In genomic region chr20:38751360-38751976, GRCh38 we compare ENCODE assay signal across 8 cellular contexts. TPM values are rescaled to one million over a fixed set of nuclear protein-coding genes. Genes with fewer than 3 reads are reported as not detected.
DNase-seq lines count a peak whose midpoint lies in the region; ATAC-seq and TF ChIP-seq lines count a peak whose summit lies in the region.

No MANE protein-coding gene starts in this region.

- no peak for ATAC-seq in HCT116
- ATAC-seq in gastrocnemius medialis = no peak
- no peak for ATAC-seq in GM19328 (IDR thresholded peaks at IDR 0.05; ENCODE audit: unreplicated experiment)

- BruUV-seq in HCT116 (replicated peaks; lab: Mats Ljungman, UMichigan) = no TSS peak

- H4K20me1 ChIP-seq in HCT116 (ENCODE audit: insufficient read depth) = no peaks in the 10 kb centered on the region

- WGBS in esophagus muscularis mucosa = 54% methylated on average over 5 of the region's 5 CpGs

- intact Hi-C loops in HCT116 (cut with micrococcal nuclease) = loop anchor here (1.0 kb wide), 1 partner anchor 105 kb away; no protein-coding TSS in a partner anchor
- intact Hi-C loops in esophagus muscularis mucosa (cut with DNase I) = loop anchor here (2.0 kb wide), 1 partner anchor 105 kb away; no protein-coding TSS in a partner anchor
- intact Hi-C loops in gastrocnemius medialis (cut with DNase I; ENCODE audit: low total_unique reads) = loop anchor here (1.0 kb wide), 1 partner anchor 105 kb away; no protein-coding TSS in a partner anchor

- in situ Hi-C loops in gastrocnemius medialis (cut with MboI; ENCODE audit: low sequenced_read_pairs in 4 of 4) = loop anchor here in 1 of 4 donors (10.0 kb wide), 1 partner anchor 107 kb away; no protein-coding TSS in a partner anchor

- H3K27me3 ChIP-seq in HCT116 (ENCODE audit: insufficient read depth, low read length) (no peaks in the 10 kb centered on the region), Peyer's patch (no peaks in the 10 kb centered on the region), esophagus muscularis mucosa (no peaks in the 10 kb centered on the region), gastrocnemius medialis (no peaks in the 10 kb centered on the region)

- TF ChIP-seq RAD21 in HCT116 (IDR thresholded peaks at IDR 0.05; ENCODE audit: low read depth) = peak; percentile 75

- H2AFZ ChIP-seq in HCT116 (ENCODE audit: low read depth, low read length, poor library complexity, severe bottlenecking) = no peak overlapping the region

- POLR2A ChIA-PET in HCT116 (lab: Charles Lee) = no interaction called here

- H3K4me3 ChIP-seq in HCT116 (replicated peaks in 1 of 2; ENCODE audit: low read depth in 1 of 2, low read length in 2 of 2) (no peak overlapping the region), Peyer's patch (no peak overlapping the region), esophagus muscularis mucosa (no peak overlapping the region), gastrocnemius medialis (no peak overlapping the region)

- peaks cover 58% of the 10 kb centered on the region for H3K79me2 ChIP-seq in HCT116 (ENCODE audit: insufficient read depth, low read length)

- H3K9me2 ChIP-seq in HCT116 (ENCODE audit: insufficient read depth) = no peaks in the 10 kb centered on the region

- H3K9ac ChIP-seq in HCT116 (ENCODE audit: low read length) = no peak overlapping the region

- RAD21 ChIA-PET in HCT116 (lab: Charles Lee; ENCODE audit: low non-redundant PET in 1 of 2, low total read pairs in 2 of 2, uncharacterized antibody in 2 of 2, unreplicated experiment in 2 of 2) = interaction anchor here in 1 of 2 experiments (0.5 kb wide), 1 partner anchor 362 kb away, joined by 3 read pairs; no protein-coding TSS in a partner anchor

- H3K4me1 ChIP-seq in HCT116 (ENCODE audit: control insufficient read depth in 1 of 2, insufficient read depth in 2 of 2, low read length in 2 of 2) (peaks cover 8 to 19% of the 10 kb centered on the region in 2 experiments; a peak in 3 of 4 replicates), Peyer's patch (peaks cover 0 to 16% (median 1%) of the 10 kb centered on the region in 4 donors), esophagus muscularis mucosa (peaks cover 11 to 26% (median 17%) of the 10 kb centered on the region in 4 donors), gastrocnemius medialis (peaks cover 4 to 11% of the 10 kb centered on the region in 2 donors)

- H3K36me3 ChIP-seq in HCT116 (ENCODE audit: control insufficient read depth in 1 of 2, insufficient read depth in 2 of 2, low read length in 2 of 2) (peaks cover 36 to 38% of the 10 kb centered on the region in 2 experiments), Peyer's patch (peaks cover 0 to 35% (median 0%) of the 10 kb centered on the region in 3 donors), esophagus muscularis mucosa (peaks cover 19 to 48% (median 36%) of the 10 kb centered on the region in 4 donors), gastrocnemius medialis (peaks cover 2 to 38% of the 10 kb centered on the region in 2 donors)

- TF ChIP-seq POLR2A in HCT116 (IDR thresholded peaks at IDR 0.05; ENCODE audit: borderline replicate concordance, extremely low read depth, insufficient read depth, insufficient read length) = no peak
- no peak for TF ChIP-seq POLR2A in Peyer's patch (IDR thresholded peaks at IDR 0.05)
- TF ChIP-seq POLR2A in esophagus muscularis mucosa (IDR thresholded peaks at IDR 0.05; ENCODE audit: low read depth) = no peak
- no peak for TF ChIP-seq POLR2A in gastrocnemius medialis (IDR thresholded peaks at IDR 0.05)

- H3K4me2 ChIP-seq in HCT116 (ENCODE audit: low read length) = no peak overlapping the region

- TF ChIP-seq EP300 in esophagus muscularis mucosa (IDR thresholded peaks at IDR 0.05) = no peak

- TF ChIP-seq CTCF in HCT116 (IDR thresholded peaks at IDR 0.05 in 2 of 3, conservative IDR thresholded peaks at IDR 0.05 in 1 of 3; ENCODE audit: borderline replicate concordance in 1 of 3, insufficient read depth in 1 of 3, low read depth in 2 of 3, low read length in 2 of 3) (peak; percentile 69 to 72 (median 70)), Peyer's patch (IDR thresholded peaks at IDR 0.05) (peak; percentile 25 to 86 (median 76)), esophagus muscularis mucosa (IDR thresholded peaks at IDR 0.05) (peak; percentile 56 to 61 (median 61)), gastrocnemius medialis (IDR thresholded peaks at IDR 0.05 in 4 of 5, conservative IDR thresholded peaks at IDR 0.05 in 1 of 5) (peak in 4 of 5 experiments; percentile 43 to 57 (median 51))

- CTCF ChIA-PET in HCT116 (lab: Charles Lee) = interaction anchor here (1.0 to 2.0 kb wide), 5 partner anchors 21 to 118 kb away, joined by 3 to 7 read pairs (median 4); no protein-coding TSS in a partner anchor

- H3K9me3 ChIP-seq in HCT116 (ENCODE audit: control insufficient read depth in 1 of 2, insufficient read depth in 1 of 2, low read depth in 1 of 2, low read length in 2 of 2) = no peaks in the 10 kb centered on the region
- H3K9me3 ChIP-seq in Peyer's patch = no peaks in the 10 kb centered on the region
- no peaks in the 10 kb centered on the region for H3K9me3 ChIP-seq in esophagus muscularis mucosa
- H3K9me3 ChIP-seq in gastrocnemius medialis = no peaks in the 10 kb centered on the region

- DNase-seq in NCI-H510A treated with DMSO at 0.1 percent for 48 hours (lab: John Stamatoyannopoulos, UW) (peak; percentile 17), NCI-H510A (lab: John Stamatoyannopoulos, UW) (no peak), HCT116 (ENCODE audit: low read depth, low spot score) (peak; percentile 27), Peyer's patch (peak in 2 of 3 donors; percentile 22 to 62), esophagus muscularis mucosa (ENCODE audit: extremely low spot score) (no peak), gastrocnemius medialis (no peak), UCSD-AML1 (lab: John Stamatoyannopoulos, UW; ENCODE audit: unreplicated experiment) (no peak)

- H3K27ac ChIP-seq in HCT116 (ENCODE audit: low read depth, low read length) (no peak overlapping the region), Peyer's patch (no peak overlapping the region), esophagus muscularis mucosa (replicated peaks in 1 of 4) (no peak overlapping the region), gastrocnemius medialis (no peak overlapping the region)

TF ChIP-seq in HCT116, 20 proteins besides CTCF, POLR2A, EP300 and RAD21 (continues in another document):
- TF ChIP-seq JUND (IDR thresholded peaks at IDR 0.05) (no peak), REST (IDR thresholded peaks at IDR 0.05; ENCODE audit: low read depth) (no peak), SIN3A (IDR thresholded peaks at IDR 0.05; ENCODE audit: low read depth) (no peak), ZBTB33 (IDR thresholded peaks at IDR 0.05; ENCODE audit: extremely low read depth, insufficient replicate concordance, low read length) (no peak)
- TF ChIP-seq, protein P1, sequence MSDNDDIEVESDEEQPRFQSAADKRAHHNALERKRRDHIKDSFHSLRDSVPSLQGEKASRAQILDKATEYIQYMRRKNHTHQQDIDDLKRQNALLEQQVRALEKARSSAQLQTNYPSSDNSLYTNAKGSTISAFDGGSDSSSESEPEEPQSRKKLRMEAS (IDR thresholded peaks at IDR 0.05) = no peak

RNA-seq across cellular contexts. Expression of gene ACTR5, which starts 3.2 kb away (rescaled TPM):
- total RNA-seq in HCT116 (2021; ENCODE audit: unreplicated experiment) (22.0 TPM), Peyer's patch (10 to 100 TPM in 2 of 4 donors, 1 to 10 TPM in 2; 5.1 to 32.2 (median 11.0) TPM), esophagus muscularis mucosa (1 to 10 TPM; 5.8 to 9.8 (median 8.6) TPM), gastrocnemius medialis (1 to 10 TPM; 6.3 to 10.0 (median 8.0) TPM)
- polyA plus RNA-seq in HCT116 (2012) = 15.0 and 16.7 TPM in 2 replicates

RNA-seq across cellular contexts. Expression of gene SLC32A1, which starts 27.2 kb away (rescaled TPM):
- total RNA-seq in HCT116 (2021; ENCODE audit: unreplicated experiment) (not detected), Peyer's patch (not detected), esophagus muscularis mucosa (not detected), gastrocnemius medialis (not detected)
- 0.03 TPM in 1 of 2 replicates, not detected in the other for polyA plus RNA-seq in HCT116 (2012)

RNA-seq across cellular contexts. Expression of gene PPP1R16B, which starts 54.0 kb away (rescaled TPM):
- total RNA-seq in HCT116 (2021; ENCODE audit: unreplicated experiment) (0.52 TPM), Peyer's patch (10 to 100 TPM in 1 of 4 donors, 1 to 10 TPM in 3; 3.2 to 41.3 (median 7.2) TPM), esophagus muscularis mucosa (10 to 100 TPM in 1 of 4 donors, 1 to 10 TPM in 3; 3.7 to 12.1 (median 6.8) TPM), gastrocnemius medialis (1 to 10 TPM in 1 of 4 donors, under 1 TPM in 3; 0.16 to 2.4 (median 0.59) TPM)
- 0.01 TPM in 1 of 2 replicates, not detected in the other for polyA plus RNA-seq in HCT116 (2012)

Comparison
In these comparisons a context has a peak if more than half of its experiments do, and no peak if none do; other contexts are left out.
1. DNase-seq: peak in NCI-H510A treated with DMSO at 0.1 percent for 48 hours (single experiment), HCT116 (single experiment) and Peyer's patch (2 of 3); none in NCI-H510A (single experiment), esophagus muscularis mucosa (single experiment), gastrocnemius medialis (0 of 2) and UCSD-AML1 (single experiment).
2. Peak in every context shown above with its lines, with median percentiles within 50 percentile points of each other: CTCF ChIP-seq.